22 cellular contexts compared by ENCODE assay signal in genomic region chr6:20025681-20026080, GRCh38.
A peak's percentile ranks its signal among the peaks of the same experiment; 100 is the strongest.
DNase-seq lines count a peak whose midpoint lies in the region; ATAC-seq, FAIRE-seq and TF ChIP-seq lines count a peak whose summit lies in the region.
"Had no signal": no experiment of that assay in that cellular context is flagged by ENCODE, and none has a peak within 500 bp of the region (broad histone marks: within the 10 kb centered on the region; RNA-seq: fewer than 3 reads in every experiment).

No MANE protein-coding gene starts in this region.

- no peaks in the 10 kb centered on the region for H3K79me1 ChIP-seq in H1 (ENCODE audit: low read depth, low read length)

- ATAC-seq in natural killer cell treated with Interleukin-12 subunit alpha and Interleukin-12 subunit beta and Interleukin-15 and Interleukin-18, amount 100 ng/mL, for 72 hours = no peak
- ATAC-seq: A549; CD8-positive, alpha-beta T cell had no signal

- peaks cover 18% of the 10 kb centered on the region for H3K4me1 Mint-ChIP-seq in activated naive CD4-positive, alpha-beta T cell treated with anti-CD3 and anti-CD28 coated beads, Interleukin-2, amount 50 U/mL, for 24 hours
- H3K4me1 Mint-ChIP-seq in activated naive CD4-positive, alpha-beta T cell treated with anti-CD3 and anti-CD28 coated beads for 36 hours (ENCODE audit: low read depth) = peaks cover 15% of the 10 kb centered on the region
- H3K4me1 Mint-ChIP-seq in natural killer cell treated with Interleukin-12 subunit alpha and Interleukin-12 subunit beta and Interleukin-15 and Interleukin-18, amount 100 ng/mL, for 72 hours (ENCODE audit: low read depth in 2 of 2) = peaks cover 36 to 41% of the 10 kb centered on the region in 2 donors

- no peak overlapping the region for H2AK5ac ChIP-seq in H1 (ENCODE audit: low read depth, low read length)

- no peak overlapping the region for H3K56ac ChIP-seq in H1 (replicated peaks; ENCODE audit: insufficient read length, low read depth, low read length)

- no peak overlapping the region for H3K4ac ChIP-seq in H1 (replicated peaks; ENCODE audit: insufficient read length, low read depth, low read length)

- H3K14ac ChIP-seq in H1 (ENCODE audit: insufficient read length) = no peak overlapping the region

- intact Hi-C loops in activated naive CD4-positive, alpha-beta T cell treated with anti-CD3 and anti-CD28 coated beads for 36 hours (cut with micrococcal nuclease) = no loop called here

- no peaks in the 10 kb centered on the region for H3K27me3 ChIP-seq in H1 (replicated peaks in 1 of 4; ENCODE audit: control insufficient read depth in 3 of 4, extremely low read depth in 1 of 4, insufficient read depth in 3 of 4, low read length in 3 of 4)
- no peaks in the 10 kb centered on the region for H3K27me3 ChIP-seq in effector memory CD4-positive, alpha-beta T cell (replicated peaks; ENCODE audit: control insufficient read depth, insufficient read depth, low read length, poor library complexity, severe bottlenecking)

- H2AFZ ChIP-seq in H1 (ENCODE audit: low read length) = no peak overlapping the region

- no peaks in the 10 kb centered on the region for H3K36me3 Mint-ChIP-seq in activated naive CD4-positive, alpha-beta T cell treated with anti-CD3 and anti-CD28 coated beads, Interleukin-2, amount 50 U/mL, for 24 hours
- no peaks in the 10 kb centered on the region for H3K36me3 Mint-ChIP-seq in activated naive CD4-positive, alpha-beta T cell treated with anti-CD3 and anti-CD28 coated beads for 36 hours (ENCODE audit: low read depth)
- no peaks in the 10 kb centered on the region for H3K36me3 Mint-ChIP-seq in natural killer cell treated with Interleukin-12 subunit alpha and Interleukin-12 subunit beta and Interleukin-15 and Interleukin-18, amount 100 ng/mL, for 72 hours
- H3K36me3 Mint-ChIP-seq: CD8-positive, alpha-beta T cell had no signal

- no peak for FAIRE-seq in H1 (lab: Jason Lieb, UNC)
- FAIRE-seq: A549, D721Med, G401.6, GM12891, GM18507 had no signal

- peaks cover 34% of the 10 kb centered on the region for H3K27me3 Mint-ChIP-seq in activated naive CD4-positive, alpha-beta T cell treated with anti-CD3 and anti-CD28 coated beads, Interleukin-2, amount 50 U/mL, for 24 hours
- H3K27me3 Mint-ChIP-seq in activated naive CD4-positive, alpha-beta T cell treated with anti-CD3 and anti-CD28 coated beads for 36 hours (ENCODE audit: low read depth) = peaks cover 41% of the 10 kb centered on the region
- peaks cover 14 to 19% of the 10 kb centered on the region in 2 donors for H3K27me3 Mint-ChIP-seq in natural killer cell treated with Interleukin-12 subunit alpha and Interleukin-12 subunit beta and Interleukin-15 and Interleukin-18, amount 100 ng/mL, for 72 hours

- no peaks in the 10 kb centered on the region for H3K9me3 ChIP-seq in H1 (ENCODE audit: insufficient read depth in 2 of 2, low read depth in 1 of 2, low read length in 1 of 2)
- H3K9me3 ChIP-seq in effector memory CD4-positive, alpha-beta T cell (ENCODE audit: control insufficient read depth, low read length) = no peaks in the 10 kb centered on the region
- H3K9me3 ChIP-seq: A549, Caco-2 had no signal

- H2BK20ac ChIP-seq in H1 (ENCODE audit: low read length) = no peak overlapping the region

- no peak for TF ChIP-seq EP300 in H1 (IDR thresholded peaks at IDR 0.05; ENCODE audit: borderline replicate concordance in 1 of 2, low read depth in 2 of 2, low read length in 2 of 2)

- H4K8ac ChIP-seq in H1 (ENCODE audit: extremely low read depth, insufficient read depth, low read length) = no peak overlapping the region

- H2BK5ac ChIP-seq in H1 (ENCODE audit: low read depth, low read length) = no peak overlapping the region

- H3K4me1 ChIP-seq in H1 (replicated peaks in 1 of 4; ENCODE audit: control insufficient read depth in 3 of 4, insufficient read depth in 4 of 4, low read length in 3 of 4) = peaks cover 0 to 4% (median 0%) of the 10 kb centered on the region in 4 experiments; a peak in 2 of 7 replicates
- peaks cover 5% of the 10 kb centered on the region for H3K4me1 ChIP-seq in effector memory CD4-positive, alpha-beta T cell (ENCODE audit: control insufficient read depth, insufficient read depth, low read length, poor library complexity, severe bottlenecking)
- H3K4me1 ChIP-seq: A549, Caco-2 had no signal

- no peak overlapping the region for H3K23ac ChIP-seq in H1 (ENCODE audit: insufficient read length)

- no peak for DNase-seq in activated naive CD4-positive, alpha-beta T cell treated with anti-CD3 and anti-CD28 coated beads for 36 hours
- no peak for DNase-seq in H1 (ENCODE audit: low read depth in 1 of 2, low spot score in 2 of 2)
- DNase-seq in natural killer cell treated with Interleukin-12 subunit alpha and Interleukin-12 subunit beta and Interleukin-15 and Interleukin-18, amount 100 ng/mL, for 72 hours (ENCODE audit: low spot score) = no peak
- DNase-seq in RKO (ENCODE audit: low spot score) = no peak
- DNase-seq in effector memory CD4-positive, alpha-beta T cell = no peak
- DNase-seq: AML-193; Caco-2; Calu3; CD4-positive, alpha-beta T cell; CD8-positive, alpha-beta T cell; DMS79 treated with DMSO at 0.1 percent for 48 hours; GF-D8 had no signal

- no peak overlapping the region for H3K18ac ChIP-seq in H1 (ENCODE audit: extremely low read depth, low read length)

- no peak for TF ChIP-seq RAD21 in H1 (IDR thresholded peaks at IDR 0.05 in 1 of 2, conservative IDR thresholded peaks at IDR 0.05 in 1 of 2; ENCODE audit: low read depth in 2 of 2, low read length in 2 of 2)

- H3K36me3 ChIP-seq in H1 (ENCODE audit: control insufficient read depth in 2 of 4, insufficient read depth in 4 of 4, low read length in 3 of 4) = no peaks in the 10 kb centered on the region
- no peaks in the 10 kb centered on the region for H3K36me3 ChIP-seq in effector memory CD4-positive, alpha-beta T cell (ENCODE audit: control insufficient read depth, insufficient read depth, low read length)
- H3K36me3 ChIP-seq: BLaER1 treated with 17β-estradiol and CSF1 and Interleukin-3, amounts not matched to agents 10 nM and 100 nM had no signal

- H2BK120ac ChIP-seq in H1 (replicated peaks; ENCODE audit: low read depth, low read length) = no peak overlapping the region

- H2BK12ac ChIP-seq in H1 (ENCODE audit: low read depth, low read length) = no peak overlapping the region

- H3K9me3 Mint-ChIP-seq in activated naive CD4-positive, alpha-beta T cell treated with anti-CD3 and anti-CD28 coated beads, Interleukin-2, amount 50 U/mL, for 24 hours = peaks cover 4% of the 10 kb centered on the region
- no peaks in the 10 kb centered on the region for H3K9me3 Mint-ChIP-seq in activated naive CD4-positive, alpha-beta T cell treated with anti-CD3 and anti-CD28 coated beads for 36 hours
- H3K9me3 Mint-ChIP-seq in natural killer cell treated with Interleukin-12 subunit alpha and Interleukin-12 subunit beta and Interleukin-15 and Interleukin-18, amount 100 ng/mL, for 72 hours = no peaks in the 10 kb centered on the region
- H3K9me3 Mint-ChIP-seq: CD4-positive, alpha-beta T cell; CD8-positive, alpha-beta T cell had no signal

- H4K5ac ChIP-seq in H1 (ENCODE audit: insufficient read length, low read depth, low read length) = no peak overlapping the region

- POLR2A ChIA-PET in H1 (lab: Charles Lee; ENCODE audit: partially characterized antibody) = no interaction called here

- H3K4me3 Mint-ChIP-seq in activated naive CD4-positive, alpha-beta T cell treated with anti-CD3 and anti-CD28 coated beads, Interleukin-2, amount 50 U/mL, for 24 hours = no peak overlapping the region
- no peak overlapping the region for H3K4me3 Mint-ChIP-seq in activated naive CD4-positive, alpha-beta T cell treated with anti-CD3 and anti-CD28 coated beads for 36 hours
- H3K4me3 Mint-ChIP-seq in natural killer cell treated with Interleukin-12 subunit alpha and Interleukin-12 subunit beta and Interleukin-15 and Interleukin-18, amount 100 ng/mL, for 72 hours = peak overlapping the region; percentile 12
- H3K4me3 Mint-ChIP-seq: B cell; CD4-positive, alpha-beta T cell had no signal

- WGBS in H1 (ENCODE audit: extremely low coverage in 1 of 2, insufficient coverage in 1 of 2, insufficient read length in 1 of 2, insufficient replicate concordance in 2 of 2, low coverage in 1 of 2, low lambda C conversion rate in 2 of 2, missing lambda C conversion rate in 1 of 2), 2 experiments = 92% methylated on average over 2 of the region's 2 CpGs; no CpG with 5 or more reads in 1 of the 2 experiments

- H3K79me2 ChIP-seq in H1 (ENCODE audit: control insufficient read depth in 1 of 2, insufficient read depth in 2 of 2, low read length in 2 of 2) = no peaks in the 10 kb centered on the region

- no peak overlapping the region for H2BK15ac ChIP-seq in H1 (ENCODE audit: low read length)

- no peaks in the 10 kb centered on the region for H4K20me1 ChIP-seq in H1 (replicated peaks in 1 of 2; ENCODE audit: control insufficient read depth in 1 of 2, insufficient read depth in 2 of 2, low read length in 2 of 2)
- H4K20me1 ChIP-seq: BLaER1 treated with 17β-estradiol and CSF1 and Interleukin-3, amounts not matched to agents 10 nM and 100 nM had no signal

- no peak for TF ChIP-seq POLR2A in H1 (IDR thresholded peaks at IDR 0.05; ENCODE audit: control extremely low read depth in 1 of 2, low read depth in 2 of 2, low read length in 2 of 2)

- no peak for TF ChIP-seq CTCF in H1 (IDR thresholded peaks at IDR 0.05; ENCODE audit: control extremely low read depth in 1 of 3, insufficient read depth in 1 of 3, low read depth in 1 of 3, low read length in 3 of 3)

- CTCF ChIA-PET in activated naive CD4-positive, alpha-beta T cell treated with anti-CD3 and anti-CD28 coated beads for 36 hours (lab: Charles Lee) = no interaction called here
- CTCF ChIA-PET in H1 (lab: Charles Lee; ENCODE audit: partially characterized antibody) = interaction anchor here (0.8 kb wide), 1 partner anchor 18 kb away, joined by 3 read pairs; no protein-coding TSS in a partner anchor

- H3K27ac Mint-ChIP-seq in activated naive CD4-positive, alpha-beta T cell treated with anti-CD3 and anti-CD28 coated beads, Interleukin-2, amount 50 U/mL, for 24 hours = peak overlapping the region; percentile 2
- no peak overlapping the region for H3K27ac Mint-ChIP-seq in activated naive CD4-positive, alpha-beta T cell treated with anti-CD3 and anti-CD28 coated beads for 36 hours
- no peak overlapping the region for H3K27ac Mint-ChIP-seq in natural killer cell treated with Interleukin-12 subunit alpha and Interleukin-12 subunit beta and Interleukin-15 and Interleukin-18, amount 100 ng/mL, for 72 hours
- H3K27ac Mint-ChIP-seq: B cell; CD4-positive, alpha-beta T cell; CD8-positive, alpha-beta T cell had no signal

- H3K9ac ChIP-seq in H1 (replicated peaks in 1 of 4; ENCODE audit: extremely low read depth in 1 of 4, low read depth in 3 of 4, low read length in 3 of 4) = no peak overlapping the region
- H3K9ac ChIP-seq: BLaER1 treated with 17β-estradiol and CSF1 and Interleukin-3, amounts not matched to agents 10 nM and 100 nM had no signal

- no peak overlapping the region for H3K4me3 ChIP-seq in H1 (ENCODE audit: extremely low read depth in 1 of 4, insufficient read depth in 2 of 4, low read depth in 3 of 4, low read length in 4 of 4)
- no peak overlapping the region for H3K4me3 ChIP-seq in effector memory CD4-positive, alpha-beta T cell (ENCODE audit: insufficient read depth, low read depth, low read length, poor library complexity, severe bottlenecking)
- H3K4me3 ChIP-seq: A549; BLaER1 treated with 17β-estradiol and CSF1 and Interleukin-3, amounts not matched to agents 10 nM and 100 nM had no signal

- no peaks in the 10 kb centered on the region; the same call in 1 of the 2 replicates for H3K23me2 ChIP-seq in H1 (ENCODE audit: low read depth, low read length)

- no peak overlapping the region for H4K91ac ChIP-seq in H1 (replicated peaks; ENCODE audit: insufficient read length, low read length)

- no peak overlapping the region for H3K27ac ChIP-seq in H1 (ENCODE audit: low read depth, low read length)
- no peak overlapping the region for H3K27ac ChIP-seq in effector memory CD4-positive, alpha-beta T cell (ENCODE audit: insufficient read depth, low read length, poor library complexity, severe bottlenecking)
- H3K27ac ChIP-seq: 22Rv1; A549; BLaER1 treated with 17β-estradiol and CSF1 and Interleukin-3, amounts not matched to agents 10 nM and 100 nM; C4-2B had no signal

- no peak overlapping the region for H3K4me2 ChIP-seq in H1 (ENCODE audit: insufficient read depth in 1 of 2, low read depth in 2 of 2, low read length in 2 of 2)
- H3K4me2 ChIP-seq: A549; BLaER1 treated with 17β-estradiol and CSF1 and Interleukin-3, amounts not matched to agents 10 nM and 100 nM had no signal
